In the genomic region with DNA sequence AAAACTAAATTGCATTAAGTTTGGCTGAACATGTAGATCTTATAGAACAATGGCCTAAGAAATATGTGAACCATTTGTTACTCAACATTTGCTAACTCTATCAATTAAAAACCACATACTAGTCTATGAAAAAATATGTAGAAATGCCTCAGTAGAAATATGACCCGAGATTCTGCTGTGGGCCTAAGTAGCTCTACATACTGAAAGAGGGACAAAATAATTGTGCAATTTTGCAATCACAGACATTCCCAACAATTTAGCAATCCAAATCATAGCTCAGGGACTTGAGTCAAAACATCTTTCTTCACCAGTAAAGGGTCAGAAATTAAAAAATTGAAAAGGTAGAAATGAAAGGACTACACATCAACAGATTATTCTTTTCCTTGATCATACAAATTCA, we compare ENCODE assay signal across 19 cellular contexts.
DNase-seq lines count a peak whose midpoint lies in the region; ATAC-seq and TF ChIP-seq lines count a peak whose summit lies in the region.
"Had no signal": no experiment of that assay in that cellular context is flagged by ENCODE, and none has a peak within 500 bp of the region (broad histone marks: within the 10 kb centered on the region; RNA-seq: fewer than 3 reads in every experiment).

No MANE protein-coding gene starts in this region.

- intact Hi-C loops in MCF 10A (cut with micrococcal nuclease): no loop called here
- intact Hi-C loops in mammary epithelial cell (cut with micrococcal nuclease): no loop called here

- in situ Hi-C loops in mammary epithelial cell (cut with MboI; ENCODE audit: low sequenced_read_pairs in 2 of 2): no loop called here

- CTCF ChIA-PET in MCF 10A (lab: Yijun Ruan, JAX) (no interaction called here), mammary epithelial cell (lab: Charles Lee; ENCODE audit: low non-redundant PET) (no interaction called here)

- no peak overlapping the region for H3K4me3 ChIP-seq in mammary epithelial cell (replicated peaks in 1 of 3; ENCODE audit: insufficient read depth in 1 of 3, low read depth in 2 of 3, low read length in 3 of 3)
- H3K4me3 ChIP-seq: HAP-1, K562, SK-N-MC had no signal

- H3K9ac ChIP-seq in mammary epithelial cell (ENCODE audit: insufficient read depth, low read length): no peak overlapping the region

- no peak overlapping the region for H3K4me2 ChIP-seq in mammary epithelial cell (ENCODE audit: insufficient read depth, low read depth, low read length)

- BruUV-seq in MCF 10A (replicated peaks; lab: Mats Ljungman, UMichigan): no TSS peak
- no TSS peak for BruUV-seq in mammary epithelial cell (replicated peaks; lab: Mats Ljungman, UMichigan)

- no peaks in the 10 kb centered on the region for H4K20me1 ChIP-seq in mammary epithelial cell (ENCODE audit: insufficient read depth, low read length)

- peaks cover 13% of the 10 kb centered on the region for H3K27me3 Mint-ChIP-seq in MCF 10A (ENCODE audit: insufficient read depth, unreplicated experiment)

- H3K4me3 Mint-ChIP-seq in MCF 10A (ENCODE audit: unreplicated experiment): no peak overlapping the region
- H3K4me3 Mint-ChIP-seq: CD14-positive monocyte had no signal

- H3K36me3 Mint-ChIP-seq in MCF 10A (ENCODE audit: insufficient read depth, unreplicated experiment): no peaks in the 10 kb centered on the region
- H3K36me3 Mint-ChIP-seq: CD14-positive monocyte had no signal

- H3K27ac ChIP-seq in mammary epithelial cell (ENCODE audit: insufficient read depth, low read depth, low read length): no peak overlapping the region
- H3K27ac ChIP-seq: 22Rv1, SK-N-MC had no signal

- H3K36me3 ChIP-seq in mammary epithelial cell (ENCODE audit: insufficient read depth, low read length): no peaks in the 10 kb centered on the region
- H3K36me3 ChIP-seq: HAP-1 had no signal

- TF ChIP-seq CTCF in MCF 10A (IDR thresholded peaks at IDR 0.05; ENCODE audit: unreplicated experiment) (no peak), mammary epithelial cell (conservative IDR thresholded peaks at IDR 0.05 in 1 of 2, IDR thresholded peaks at IDR 0.05 in 1 of 2; ENCODE audit: extremely low read depth in 1 of 2, insufficient read depth in 1 of 2, low read depth in 1 of 2, low read length in 2 of 2) (no peak)

- H3K9me3 Mint-ChIP-seq in MCF 10A (ENCODE audit: unreplicated experiment): no peaks in the 10 kb centered on the region

- peaks cover 5% of the 10 kb centered on the region for H3K4me1 Mint-ChIP-seq in MCF 10A (ENCODE audit: insufficient read depth, unreplicated experiment)
- H3K4me1 Mint-ChIP-seq: CD14-positive monocyte had no signal

- H3K79me2 ChIP-seq in mammary epithelial cell (ENCODE audit: insufficient read depth, low read length): no peaks in the 10 kb centered on the region

- no peaks in the 10 kb centered on the region for H3K27me3 ChIP-seq in mammary epithelial cell (ENCODE audit: insufficient read depth, low read length)

- whole genome bisulfite sequencing in mammary epithelial cell (ENCODE audit: low coverage, missing lambda C conversion rate): 93% methylated on average over 1 of the region's 1 CpG

- POLR2A ChIA-PET in MCF 10A (lab: Yijun Ruan, JAX): no interaction called here

- no peaks in the 10 kb centered on the region for H3K9me3 ChIP-seq in mammary epithelial cell (replicated peaks; ENCODE audit: insufficient read depth, low read length)
- H3K9me3 ChIP-seq: HAP-1 had no signal

- no peak overlapping the region for H2AFZ ChIP-seq in mammary epithelial cell (ENCODE audit: low read depth, low read length)

- dilution Hi-C loops in mammary epithelial cell (cut with HindIII; ENCODE audit: low sequenced_read_pairs): no loop called here

- no peak overlapping the region for H3K27ac Mint-ChIP-seq in MCF 10A (ENCODE audit: low read depth, unreplicated experiment)
- H3K27ac Mint-ChIP-seq: CD14-positive monocyte had no signal

- H3K4me1 ChIP-seq in mammary epithelial cell (ENCODE audit: insufficient read depth, low read length): no peaks in the 10 kb centered on the region

- DNase-seq in MCF 10A (ENCODE audit: unreplicated experiment): peak; percentile 37
- DNase-seq in mammary epithelial cell: no peak
- DNase-seq in RPMI7951 (ENCODE audit: low read depth): peak; percentile 4
- peak; percentile 2 for DNase-seq in fibroblast of the conjunctiva (ENCODE audit: low read depth)
- no peak for DNase-seq in HCEC 1CT
- DNase-seq: NCI-H1048, NCI-H146, NCI-H2081, NCI-H510A, NCI-H774, PC-3 had no signal

- ATAC-seq in HG03045 (IDR thresholded peaks at IDR 0.05; ENCODE audit: unreplicated experiment) (no peak), HG02623 (IDR thresholded peaks at IDR 0.05; ENCODE audit: unreplicated experiment) (no peak), GM21447 (IDR thresholded peaks at IDR 0.05; ENCODE audit: unreplicated experiment) (no peak)
- ATAC-seq: K562, PC-3 had no signal

Comparison
In these comparisons a context has a peak if more than half of its experiments do, and no peak if none do; other contexts are left out.
1. DNase-seq: peak in MCF 10A (single experiment), RPMI7951 (single experiment) and fibroblast of the conjunctiva (single experiment); none in mammary epithelial cell (single experiment) and HCEC 1CT (single experiment).